ENCODE assay signal across 14 cellular contexts in the genomic region with DNA sequence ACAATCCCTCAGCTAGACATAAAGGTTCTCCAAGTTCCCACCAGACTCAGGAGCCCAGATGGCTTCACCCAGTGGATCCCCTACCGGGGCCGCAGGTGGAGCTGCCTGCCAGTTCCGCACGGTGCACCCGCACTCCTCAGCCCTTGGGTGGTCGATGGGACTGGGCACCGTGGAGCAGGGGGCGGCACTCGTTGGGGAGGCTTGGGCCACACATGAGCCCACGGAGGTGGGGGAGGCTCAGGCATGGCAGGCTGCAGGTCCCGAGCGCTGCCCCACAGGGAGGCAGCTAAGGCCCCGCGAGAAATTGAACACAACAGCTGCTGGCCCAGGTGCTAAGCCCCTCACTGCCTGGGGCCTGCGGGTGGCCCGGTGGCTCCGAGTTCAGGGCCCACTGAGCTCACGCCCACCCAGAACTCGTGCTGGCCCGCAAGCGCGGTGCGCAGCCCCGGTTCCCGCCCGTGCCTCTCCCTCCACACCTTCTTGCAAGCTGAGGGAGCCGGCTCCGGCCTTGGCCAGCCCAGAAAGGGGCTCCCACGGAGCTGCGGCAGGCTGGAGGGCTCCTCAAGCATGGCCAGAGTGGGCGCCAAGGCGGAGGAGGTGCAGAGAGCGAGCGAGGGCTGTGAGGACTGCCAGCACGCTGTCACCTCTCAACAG. TPM values are rescaled to one million over a fixed set of nuclear protein-coding genes. Genes with fewer than 3 reads are reported as not detected.
"Had no signal": no experiment of that assay in that cellular context is flagged by ENCODE, and none has a peak within 500 bp of the region (broad histone marks: within the 10 kb centered on the region; RNA-seq: fewer than 3 reads in every experiment).

No MANE protein-coding gene starts in this region.

RNA-seq across cellular contexts. Expression of a gene that starts 7.4 kb away (rescaled TPM):
- total RNA-seq: activated B cell treated with CpG ODN at 0.5 μM for 24 hours; activated CD4-positive, alpha-beta memory T cell treated with anti-CD3 and anti-CD28 coated beads for 36 hours; activated CD4-positive, alpha-beta memory T cell treated with anti-CD3 and anti-CD28 coated beads, Interleukin-2, amount 10 ng/mL, durations not matched to agents 7 days and 5 days; activated CD4-positive, alpha-beta T cell treated with anti-CD3 and anti-CD28 coated beads for 36 hours; activated CD4-positive, alpha-beta T cell treated with anti-CD3 and anti-CD28 coated beads, Interleukin-2, amount 10 ng/mL, durations not matched to agents 24 days and 14 days; activated CD4-positive, alpha-beta T cell treated with anti-CD3 and anti-CD28 coated beads, Interleukin-2, amount 10 ng/mL, durations not matched to agents 7 days and 5 days; activated CD8-positive, alpha-beta memory T cell treated with anti-CD3 and anti-CD28 coated beads for 36 hours; activated CD8-positive, alpha-beta memory T cell treated with anti-CD3 and anti-CD28 coated beads, Interleukin-2, amount 10 ng/mL, durations not matched to agents 7 days and 5 days; activated CD8-positive, alpha-beta T cell treated with anti-CD3 and anti-CD28 coated beads for 36 hours; activated CD8-positive, alpha-beta T cell treated with anti-CD3 and anti-CD28 coated beads, Interleukin-2, amount 10 ng/mL, durations not matched to agents 7 days and 5 days; T-cell; T-helper 1 cell treated with Interleukin-12 subunit alpha and Interleukin-12 subunit beta and Interleukin-4 antibody, amounts not matched to agents 30 ng/mL and 1 ng/mL, for 36 hours; T-helper 17 cell; T-helper 2 cell treated with Interferon-gamma antibody and Interleukin-4, amounts not matched to agents 100 ng/mL and 5 ng/mL, for 36 hours had no signal
